8 cellular contexts compared by ENCODE assay signal in genomic region chr9:128657344-128657704, GRCh38. TPM values are rescaled to one million over a fixed set of nuclear protein-coding genes. Genes with fewer than 3 reads are reported as not detected.
DNase-seq lines count a peak whose midpoint lies in the region; ATAC-seq and TF ChIP-seq lines count a peak whose summit lies in the region.

No MANE protein-coding gene starts in this region.

- no peaks in the 10 kb centered on the region for H3K9me3 ChIP-seq in SK-N-SH
- no peaks in the 10 kb centered on the region for H3K9me3 ChIP-seq in stomach

- H3K9me3 Mint-ChIP-seq in activated T-helper 17 cell treated with anti-CD3 and anti-CD28 coated beads, Interleukin-2, amount 50 U/mL, for 72 hours = no peaks in the 10 kb centered on the region

- no peaks in the 10 kb centered on the region for H3K36me3 Mint-ChIP-seq in activated T-helper 17 cell treated with anti-CD3 and anti-CD28 coated beads, Interleukin-2, amount 50 U/mL, for 72 hours (ENCODE audit: low read depth)

- intact Hi-C loops in stomach (cut with DNase I; ENCODE audit: low total_unique reads) = no loop called here

- peak overlapping the region; percentile 80 for H3K4me3 Mint-ChIP-seq in activated T-helper 17 cell treated with anti-CD3 and anti-CD28 coated beads, Interleukin-2, amount 50 U/mL, for 72 hours

- H3K27me3 Mint-ChIP-seq in activated T-helper 17 cell treated with anti-CD3 and anti-CD28 coated beads, Interleukin-2, amount 50 U/mL, for 72 hours = no peaks in the 10 kb centered on the region

- peak overlapping the region; percentile 72; the same call in 1 of the 2 replicates for H3K4me2 ChIP-seq in SK-N-SH

- H3F3A ChIP-seq in SK-N-SH (replicated peaks; ENCODE audit: insufficient read depth) = peaks cover 10% of the 10 kb centered on the region

- H3K9me2 ChIP-seq in SK-N-SH = no peaks in the 10 kb centered on the region

- no peak for TF ChIP-seq EP300 in SK-N-SH (IDR thresholded peaks at IDR 0.05; ENCODE audit: borderline replicate concordance in 1 of 2, low read depth in 1 of 2, low read length in 1 of 2)
- TF ChIP-seq EP300 in stomach (IDR thresholded peaks at IDR 0.05) = no peak

- peak overlapping the region; percentile 96 for H2AFZ ChIP-seq in SK-N-SH (ENCODE audit: low read depth)

- peak overlapping the region; percentile 98 for H3K27ac Mint-ChIP-seq in activated T-helper 17 cell treated with anti-CD3 and anti-CD28 coated beads, Interleukin-2, amount 50 U/mL, for 72 hours

- H3K9ac ChIP-seq in SK-N-SH = peak overlapping the region; percentile 83

- TF ChIP-seq CTCF in SK-N-SH (IDR thresholded peaks at IDR 0.05) (no peak), stomach (IDR thresholded peaks at IDR 0.05) (no peak)

- TF ChIP-seq RAD21 in SK-N-SH (IDR thresholded peaks at IDR 0.05; ENCODE audit: low read length) = no peak

- CTCF ChIA-PET in SK-N-SH (lab: Yijun Ruan, JAX) = interaction anchor here (1.6 kb wide), 1 partner anchor 45 kb away, joined by 7 read pairs; the partner anchor contains the start of gene PKN3

- H3K79me2 ChIP-seq in SK-N-SH (ENCODE audit: insufficient read depth) = peaks cover 34% of the 10 kb centered on the region

- no peaks in the 10 kb centered on the region for H3K4me1 Mint-ChIP-seq in activated T-helper 17 cell treated with anti-CD3 and anti-CD28 coated beads, Interleukin-2, amount 50 U/mL, for 72 hours

- 95% methylated on average over 13 of the region's 13 CpGs for WGBS in SK-N-SH (ENCODE audit: low lambda C conversion rate)
- 96 to 98% (median 97%) methylated on average over 13 of the region's 13 CpGs for WGBS in stomach, 5 donors

- H3K4me1 ChIP-seq in SK-N-SH (ENCODE audit: control insufficient read depth in 1 of 2, insufficient read depth in 2 of 2, low read depth in 1 of 2, low read length in 1 of 2) = no peaks in the 10 kb centered on the region
- H3K4me1 ChIP-seq in stomach = peaks cover 7 to 13% (median 8%) of the 10 kb centered on the region in 4 donors

- no peaks in the 10 kb centered on the region for H4K20me1 ChIP-seq in SK-N-SH (ENCODE audit: insufficient read depth)

- peak overlapping the region; percentile 94 to 98 for H3K27ac ChIP-seq in SK-N-SH (ENCODE audit: low read depth in 2 of 2, low read length in 1 of 2)
- H3K27ac ChIP-seq in layer of hippocampus (ENCODE audit: low read depth, low read length) = peak overlapping the region; percentile 98
- H3K27ac ChIP-seq in stomach = peak overlapping the region in 4 of 5 donors; percentile 94 to 98 (median 97)

- no peaks in the 10 kb centered on the region for H3K36me3 ChIP-seq in SK-N-SH (replicated peaks in 1 of 2; ENCODE audit: control insufficient read depth in 1 of 2, insufficient read depth in 2 of 2, low read length in 1 of 2)
- no peaks in the 10 kb centered on the region for H3K36me3 ChIP-seq in stomach

- ATAC-seq in SK-N-SH treated with all-trans-retinoic acid at 6 μM for 48 hours = no peak
- ATAC-seq in activated T-helper 17 cell treated with anti-CD3 and anti-CD28 coated beads, Interleukin-2, amount 50 U/mL, for 72 hours (replicated peaks) = no peak
- ATAC-seq in GM21529 (IDR thresholded peaks at IDR 0.05; ENCODE audit: unreplicated experiment) = no peak

- POLR2A ChIA-PET in SK-N-SH (lab: Yijun Ruan, JAX) = interaction anchor here (1.1 kb wide), 1 partner anchor 161 kb away, joined by 3 read pairs; no protein-coding TSS in a partner anchor

- DNase-seq in SK-N-SH = no peak
- DNase-seq in stomach = no peak
- no peak for DNase-seq in cortex of kidney (lab: John Stamatoyannopoulos, UW)
- no peak for DNase-seq in NCI-H1417 (lab: John Stamatoyannopoulos, UW)

- peak overlapping the region in 1 of 2 experiments; percentile 69; a peak in 1 of 4 replicates for H3K4me3 ChIP-seq in SK-N-SH (ENCODE audit: low read depth in 2 of 2, low read length in 1 of 2)
- peak overlapping the region in 1 of 4 donors; percentile 78 for H3K4me3 ChIP-seq in stomach

- H3K27me3 ChIP-seq in SK-N-SH (ENCODE audit: insufficient read depth) (no peaks in the 10 kb centered on the region), layer of hippocampus (ENCODE audit: control insufficient read depth, insufficient read depth, low read length) (no peaks in the 10 kb centered on the region), stomach (no peaks in the 10 kb centered on the region)

- TF ChIP-seq POLR2A in stomach (IDR thresholded peaks at IDR 0.05) = no peak

TF ChIP-seq in SK-N-SH, 30 proteins besides CTCF, POLR2A, EP300 and RAD21:
- TF ChIP-seq IRF3 (IDR thresholded peaks at IDR 0.05; ENCODE audit: low read depth, low read length) (no peak), MXI1 (IDR thresholded peaks at IDR 0.05; ENCODE audit: low read depth, low read length) (no peak), ZBTB33 (IDR thresholded peaks at IDR 0.05; ENCODE audit: borderline replicate concordance, low read depth) (no peak), TEAD4 (IDR thresholded peaks at IDR 0.05; ENCODE audit: borderline replicate concordance, insufficient read depth) (no peak)

TF ChIP-seq in SK-N-SH treated with all-trans-retinoic acid at 6 μM for 48 hours, 23 proteins besides CTCF, POLR2A, EP300 and RAD21:
- TF ChIP-seq ZNF70 (CRISPR knock-in tag; IDR thresholded peaks at IDR 0.05) (no peak), ZFP30 (CRISPR knock-in tag; IDR thresholded peaks at IDR 0.05) (no peak), POU6F1 (CRISPR knock-in tag; IDR thresholded peaks at IDR 0.05; ENCODE audit: borderline replicate concordance, low read depth) (no peak), PPARA (CRISPR knock-in tag; IDR thresholded peaks at IDR 0.05; ENCODE audit: borderline replicate concordance) (no peak), PATZ1 (CRISPR knock-in tag; IDR thresholded peaks at IDR 0.05; ENCODE audit: borderline replicate concordance) (no peak)

RNA-seq across cellular contexts. Expression of gene DYNC2I2, which starts 0.7 kb away (rescaled TPM):
- 57.2 and 73.7 TPM in 2 replicates for polyA plus RNA-seq in SK-N-SH (2012; rRNA removed)
- polyA plus RNA-seq in SK-N-SH (2012; cell fraction: cytosol; rRNA removed) = 26.1 and 39.0 TPM in 2 replicates
- polyA plus RNA-seq in SK-N-SH (2012; cell fraction: nucleus; rRNA removed) = 102 and 199 TPM in 2 replicates
- 10 to 100 TPM; 29.4 to 39.8 TPM for total RNA-seq in activated T-helper 17 cell treated with anti-CD3 and anti-CD28 coated beads, Interleukin-2, amount 50 U/mL, for 72 hours
- total RNA-seq in stomach = 100 to 1,000 TPM in 2 of 5 donors, 10 to 100 TPM in 2, 1 to 10 TPM in 1; 2.9 to 125 (median 33.9) TPM
- polyA plus RNA-seq in stomach = 10 to 100 TPM; 46.3 to 67.5 (median 60.2) TPM

RNA-seq across cellular contexts. Expression of gene SET, which starts 31.7 kb away (rescaled TPM):
- polyA plus RNA-seq in SK-N-SH (2012; rRNA removed) = 64.6 and 79.5 TPM in 2 replicates
- 101 and 156 TPM in 2 replicates for polyA plus RNA-seq in SK-N-SH (2012; cell fraction: cytosol; rRNA removed)
- 59.7 and 115 TPM in 2 replicates for polyA plus RNA-seq in SK-N-SH (2012; cell fraction: nucleus; rRNA removed)
- total RNA-seq in activated T-helper 17 cell treated with anti-CD3 and anti-CD28 coated beads, Interleukin-2, amount 50 U/mL, for 72 hours = 100 to 1,000 TPM; 301 to 598 TPM
- total RNA-seq in stomach = 100 to 1,000 TPM in 3 of 5 donors, 10 to 100 TPM in 2; 49.0 to 489 (median 123) TPM
- polyA plus RNA-seq in stomach = 100 to 1,000 TPM; 109 to 150 (median 111) TPM

RNA-seq across cellular contexts. Expression of gene PKN3, which starts 45.0 kb away (rescaled TPM):
- 5.0 and 7.8 TPM in 2 replicates for polyA plus RNA-seq in SK-N-SH (2012; rRNA removed)
- 1.8 and 4.1 TPM in 2 replicates for polyA plus RNA-seq in SK-N-SH (2012; cell fraction: cytosol; rRNA removed)
- 15.1 and 16.8 TPM in 2 replicates for polyA plus RNA-seq in SK-N-SH (2012; cell fraction: nucleus; rRNA removed)
- total RNA-seq in activated T-helper 17 cell treated with anti-CD3 and anti-CD28 coated beads, Interleukin-2, amount 50 U/mL, for 72 hours = 1 to 10 TPM; 4.1 to 9.1 TPM
- total RNA-seq in stomach = 10 to 100 TPM in 3 of 5 donors, 1 to 10 TPM in 2; 5.0 to 23.2 (median 13.3) TPM
- polyA plus RNA-seq in stomach = 1 to 10 TPM; 5.3 to 8.0 (median 7.7) TPM
